Comparison of ENCODE assay signal across 32 cellular contexts in the genomic region with DNA sequence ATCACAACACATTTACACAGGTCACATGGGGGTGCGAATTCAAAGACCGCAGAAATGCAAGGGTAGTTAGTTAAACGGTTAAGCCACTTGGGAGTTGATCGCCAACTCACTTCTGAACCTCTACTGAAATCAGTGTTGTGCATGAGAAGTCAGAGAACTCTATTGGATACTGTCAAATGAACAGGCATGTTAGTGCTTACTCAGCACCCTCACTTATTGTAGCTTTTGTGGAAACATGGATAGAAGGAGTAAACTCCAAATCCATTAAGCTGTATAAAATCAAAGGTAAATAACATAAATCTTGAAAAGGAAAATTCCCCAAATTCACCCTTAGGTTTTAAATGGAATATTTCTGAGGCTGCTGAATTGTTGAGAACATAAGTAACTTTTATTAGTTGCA. TPM values are rescaled to one million over a fixed set of nuclear protein-coding genes. Genes with fewer than 3 reads are reported as not detected.
"Had no signal": no experiment of that assay in that cellular context is flagged by ENCODE, and none has a peak within 500 bp of the region (broad histone marks: within the 10 kb centered on the region; RNA-seq: fewer than 3 reads in every experiment).

No MANE protein-coding gene starts in this region.

- H3K36me3 ChIP-seq: left ventricle myocardium inferior, ovary, right atrium auricular region, suprapubic skin, thoracic aorta, tibial artery, uterus had no signal

- H3K27me3 Mint-ChIP-seq: stimulated activated naive CD8-positive, alpha-beta T cell treated with anti-CD3 and anti-CD28 coated beads, Interleukin-15, Interleukin-2, amounts not matched to agents 100 ng/mL and 50 ng/mL, for 24 hours; type B pancreatic cell had no signal

- H3K4me2 ChIP-seq: hepatocyte had no signal

- H3K27ac ChIP-seq: hepatocyte, left ventricle myocardium inferior, ovary, right atrium auricular region, skin epidermis, suprapubic skin, thoracic aorta, tibial artery, uterus had no signal

- H3K4me3 ChIP-seq: hepatocyte, left ventricle myocardium inferior, lung, ovary, right atrium auricular region, skin epidermis, suprapubic skin, thoracic aorta, tibial artery, uterus had no signal

- H3K4me3 Mint-ChIP-seq: mesothelial cell of epicardium; naive B cell; natural killer cell; stimulated activated naive CD8-positive, alpha-beta T cell treated with anti-CD3 and anti-CD28 coated beads, Interleukin-15, Interleukin-2, amounts not matched to agents 100 ng/mL and 50 ng/mL, for 24 hours; type B pancreatic cell had no signal

- ATAC-seq: natural killer cell, sciatic nerve had no signal

- H3K9me3 Mint-ChIP-seq: mesothelial cell of epicardium; stimulated activated naive CD8-positive, alpha-beta T cell treated with anti-CD3 and anti-CD28 coated beads, Interleukin-15, Interleukin-2, amounts not matched to agents 100 ng/mL and 50 ng/mL, for 24 hours; type B pancreatic cell had no signal

- H3K79me2 ChIP-seq: hepatocyte had no signal

- DNase-seq: islet precursor cell; left ventricle myocardium inferior; mesendoderm; naive B cell; natural killer cell; ovary; stimulated activated CD4-positive, alpha-beta T cell treated with anti-CD3 and anti-CD28 coated beads, Interleukin-12 subunit alpha, Interleukin-12 subunit beta, amount 100 ng/mL, for 4 hours; stimulated activated CD4-positive, alpha-beta T cell treated with anti-CD3 and anti-CD28 coated beads, Interleukin-15, amount 100 ng/mL, for 24 hours; stimulated activated CD4-positive, alpha-beta T cell treated with anti-CD3 and anti-CD28 coated beads, Interleukin-2, amount 100 ng/mL, for 24 hours; stimulated activated CD4-positive, alpha-beta T cell treated with anti-CD3 and anti-CD28 coated beads, Interleukin-4, amount 100 ng/mL, for 1 hour; stimulated activated naive CD4-positive, alpha-beta T cell; tibial artery; uterus had no signal

- H3K27me3 ChIP-seq: hepatocyte, ovary, right atrium auricular region, suprapubic skin, tibial artery, uterus had no signal

- H3K36me3 Mint-ChIP-seq: mesothelial cell of epicardium, naive B cell, natural killer cell, type B pancreatic cell had no signal

- H3K9me3 ChIP-seq: ovary, right atrium auricular region, suprapubic skin, tibial artery, uterus had no signal

- H3K4me1 Mint-ChIP-seq: mesothelial cell of epicardium, naive B cell, natural killer cell had no signal

- H2AFZ ChIP-seq: hepatocyte had no signal

- H3K4me1 ChIP-seq: left ventricle myocardium inferior, right atrium auricular region, suprapubic skin, tibial artery, uterus had no signal

- H3K27ac Mint-ChIP-seq: mesothelial cell of epicardium; naive B cell; natural killer cell; progenitor cell of endocrine pancreas; stimulated activated naive CD8-positive, alpha-beta T cell treated with anti-CD3 and anti-CD28 coated beads, Interleukin-15, Interleukin-2, amounts not matched to agents 100 ng/mL and 50 ng/mL, for 24 hours; type B pancreatic cell had no signal

RNA-seq across cellular contexts. Expression of a gene that starts 17.5 kb away (rescaled TPM):
- total RNA-seq: kidney epithelial cell, left ventricle myocardium inferior, lower leg skin, lung, mesothelial cell of epicardium, mononuclear cell, natural killer cell, omental fat pad, progenitor cell of endocrine pancreas, pulmonary artery endothelial cell, renal cortical epithelial cell, right atrium auricular region, sciatic nerve, subcutaneous adipose tissue, suprapubic skin, uterus had no signal
- polyA plus RNA-seq: neural cell had no signal
